ENCODE assay signal across 1 cellular context in the genomic region with DNA sequence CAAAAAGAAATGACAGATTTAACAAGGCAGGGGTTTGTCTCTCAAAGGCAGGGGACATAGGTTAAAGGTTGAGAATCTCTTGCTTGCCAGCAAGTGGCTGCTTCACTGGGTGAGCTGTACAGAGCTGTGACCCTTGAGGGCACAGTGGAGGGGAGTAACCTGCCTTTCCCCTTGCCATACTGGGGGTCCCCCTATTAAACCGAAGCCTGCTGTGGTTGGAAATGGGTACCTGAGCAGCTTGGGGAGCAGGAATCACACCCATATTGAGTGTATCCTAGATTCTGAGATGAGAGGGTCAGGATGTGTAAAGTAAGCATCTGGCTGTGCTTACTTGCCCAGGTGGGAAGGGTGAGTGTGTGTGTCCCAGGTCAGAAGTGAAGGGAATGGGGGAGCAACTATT.
TF ChIP-seq lines count a peak whose summit lies in the region.

No MANE protein-coding gene starts in this region.

TF ChIP-seq in H1, 55 proteins besides CTCF, POLR2A, EP300 and RAD21:
- no peak for TF ChIP-seq SP4 (IDR thresholded peaks at IDR 0.05; ENCODE audit: low read length)
- no peak for TF ChIP-seq KDM5A (IDR thresholded peaks at IDR 0.05; ENCODE audit: low read length)
- TF ChIP-seq TEAD4 (IDR thresholded peaks at IDR 0.05; ENCODE audit: low read depth, low read length): no peak
- TF ChIP-seq, protein P1, sequence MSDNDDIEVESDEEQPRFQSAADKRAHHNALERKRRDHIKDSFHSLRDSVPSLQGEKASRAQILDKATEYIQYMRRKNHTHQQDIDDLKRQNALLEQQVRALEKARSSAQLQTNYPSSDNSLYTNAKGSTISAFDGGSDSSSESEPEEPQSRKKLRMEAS (IDR thresholded peaks at IDR 0.05): no peak
- no peak for TF ChIP-seq ZNF274 (IDR thresholded peaks at IDR 0.05; ENCODE audit: borderline replicate concordance, extremely low read depth, low read length)
- TF ChIP-seq CHD2 (IDR thresholded peaks at IDR 0.05; ENCODE audit: low read length): no peak
- no peak for TF ChIP-seq SRF (IDR thresholded peaks at IDR 0.05; ENCODE audit: low read depth, low read length)
- no peak for TF ChIP-seq BRCA1 (IDR thresholded peaks at IDR 0.05; ENCODE audit: low read depth, low read length)
- no peak for TF ChIP-seq SP1 (IDR thresholded peaks at IDR 0.05; ENCODE audit: low read depth, low read length)
- TF ChIP-seq, protein P2, sequence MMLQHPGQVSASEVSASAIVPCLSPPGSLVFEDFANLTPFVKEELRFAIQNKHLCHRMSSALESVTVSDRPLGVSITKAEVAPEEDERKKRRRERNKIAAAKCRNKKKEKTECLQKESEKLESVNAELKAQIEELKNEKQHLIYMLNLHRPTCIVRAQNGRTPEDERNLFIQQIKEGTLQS (IDR thresholded peaks at IDR 0.05; ENCODE audit: insufficient read depth, low read depth, low read length): no peak
- no peak for TF ChIP-seq SIX5 (IDR thresholded peaks at IDR 0.05; ENCODE audit: low read depth, low read length)
